In genomic region chr7:5681423-5681822, GRCh38 we compare ENCODE assay signal across 14 cellular contexts.
A peak's percentile ranks its signal among the peaks of the same experiment; 100 is the strongest.
DNase-seq lines count a peak whose midpoint lies in the region; ATAC-seq, FAIRE-seq and TF ChIP-seq lines count a peak whose summit lies in the region.
"Had no signal": no experiment of that assay in that cellular context is flagged by ENCODE, and none has a peak within 500 bp of the region (broad histone marks: within the 10 kb centered on the region; RNA-seq: fewer than 3 reads in every experiment).

No MANE protein-coding gene starts in this region.

- H3K36me3 Mint-ChIP-seq in effector memory CD8-positive, alpha-beta T cell (ENCODE audit: insufficient read depth): peaks cover 21% of the 10 kb centered on the region

- H3K79me2 ChIP-seq in SU-DHL-6 (ENCODE audit: insufficient read depth, low read length) (no peaks in the 10 kb centered on the region), HepG2 (ENCODE audit: insufficient read depth, low read length) (peaks cover 3% of the 10 kb centered on the region)

- no peaks in the 10 kb centered on the region for H3K9me3 Mint-ChIP-seq in effector memory CD8-positive, alpha-beta T cell
- H3K9me3 Mint-ChIP-seq: mesothelial cell of epicardium had no signal

- WGBS in sigmoid colon, 2 donors: 82 to 83% methylated on average over 4 of the region's 4 CpGs
- WGBS in small intestine, 3 donors: 68 to 76% (median 76%) methylated on average over 4 of the region's 4 CpGs
- 96% methylated on average over 4 of the region's 4 CpGs for WGBS in HepG2 (ENCODE audit: low lambda C conversion rate)

- H3K27me3 Mint-ChIP-seq in effector memory CD8-positive, alpha-beta T cell: no peaks in the 10 kb centered on the region

- H3K27me3 ChIP-seq in SU-DHL-6 (ENCODE audit: low read length): no peaks in the 10 kb centered on the region
- H3K27me3 ChIP-seq in sigmoid colon: no peaks in the 10 kb centered on the region
- no peaks in the 10 kb centered on the region for H3K27me3 ChIP-seq in small intestine (ENCODE audit: control insufficient read depth in 2 of 2, insufficient read depth in 2 of 2, low read length in 2 of 2)
- no peaks in the 10 kb centered on the region for H3K27me3 ChIP-seq in HepG2 (ENCODE audit: control insufficient read depth in 1 of 2, insufficient read depth in 2 of 2, low read length in 2 of 2)

- peak overlapping the region; percentile 46; the same call in 1 of the 2 replicates for H3K27ac ChIP-seq in SU-DHL-6 (ENCODE audit: low read depth, low read length)
- H3K27ac ChIP-seq in sigmoid colon: peak overlapping the region; percentile 73 to 99 (median 86)
- H3K27ac ChIP-seq in small intestine (ENCODE audit: low read depth in 1 of 2, low read length in 1 of 2): no peak overlapping the region
- H3K27ac ChIP-seq in HepG2 (ENCODE audit: extremely low read length, insufficient read depth, low read length): no peak overlapping the region
- H3K27ac ChIP-seq: psoas muscle had no signal

- CTCF ChIA-PET in HepG2 (lab: Yijun Ruan, JAX; ENCODE audit: low intra/inter-chr PET ratio, low total read pairs): no interaction called here

- no TSS peak for BruUV-seq in HepG2 (replicated peaks; lab: Mats Ljungman, UMichigan)

- no peaks in the 10 kb centered on the region for H3K9me3 ChIP-seq in SU-DHL-6 (ENCODE audit: insufficient read depth, low read length)
- H3K9me3 ChIP-seq in sigmoid colon: no peaks in the 10 kb centered on the region
- no peaks in the 10 kb centered on the region for H3K9me3 ChIP-seq in small intestine (ENCODE audit: control insufficient read depth, low read depth)
- H3K9me3 ChIP-seq in HepG2 (ENCODE audit: low read length): no peaks in the 10 kb centered on the region
- H3K9me3 ChIP-seq: HAP-1, psoas muscle had no signal

- no peak for ATAC-seq in effector memory CD8-positive, alpha-beta T cell (replicated peaks)
- no peak for ATAC-seq in HepG2
- ATAC-seq: psoas muscle had no signal

- no peaks in the 10 kb centered on the region for H3K9me2 ChIP-seq in SU-DHL-6 (replicated peaks; ENCODE audit: insufficient read depth, low read length)

- peak overlapping the region; percentile 28; the same call in 1 of the 2 replicates for H3K4me3 ChIP-seq in GM12865 (ENCODE audit: low read depth, low read length)
- H3K4me3 ChIP-seq in SU-DHL-6 (ENCODE audit: insufficient read depth, low read length, poor library complexity, severe bottlenecking): no peak overlapping the region
- no peak overlapping the region for H3K4me3 ChIP-seq in sigmoid colon
- no peak overlapping the region for H3K4me3 ChIP-seq in small intestine (ENCODE audit: low read depth in 1 of 2, low read length in 2 of 2)
- no peak overlapping the region for H3K4me3 ChIP-seq in HepG2 (replicated peaks in 1 of 3; ENCODE audit: insufficient read depth in 1 of 3, low read depth in 2 of 3, low read length in 3 of 3)
- H3K4me3 ChIP-seq: HAP-1, psoas muscle had no signal

- H3K4me1 ChIP-seq in sigmoid colon (peaks cover 0 to 100% (median 96%) of the 10 kb centered on the region in 4 donors), small intestine (ENCODE audit: control insufficient read depth in 2 of 2, insufficient read depth in 1 of 2, low read depth in 1 of 2, low read length in 1 of 2) (no peaks in the 10 kb centered on the region), HepG2 (ENCODE audit: insufficient read depth, low read length) (no peaks in the 10 kb centered on the region)
- H3K4me1 ChIP-seq: HAP-1 had no signal

- POLR2A ChIA-PET in HepG2 (lab: Yijun Ruan, JAX): no interaction called here

- H4K20me1 ChIP-seq in SU-DHL-6 (ENCODE audit: low read depth, low read length): no peaks in the 10 kb centered on the region
- H4K20me1 ChIP-seq in HepG2 (ENCODE audit: insufficient read depth, low read length): no peaks in the 10 kb centered on the region

- FAIRE-seq in small intestine (lab: Jason Lieb, UNC) (no peak), HepG2 (lab: Jason Lieb, UNC) (no peak)

- H3K9ac ChIP-seq in SU-DHL-6 (ENCODE audit: low read length) (no peak overlapping the region), HepG2 (ENCODE audit: insufficient read depth, low read depth, low read length) (no peak overlapping the region)

- TF ChIP-seq CTCF in GM12865 (IDR thresholded peaks at IDR 0.05; ENCODE audit: insufficient read depth, low read depth, low read length, missing control alignments): no peak
- TF ChIP-seq CTCF in SU-DHL-6 (IDR thresholded peaks at IDR 0.05; ENCODE audit: insufficient read depth, low read length, poor library complexity, severe bottlenecking): no peak
- no peak for TF ChIP-seq CTCF in sigmoid colon (IDR thresholded peaks at IDR 0.05)
- no peak for TF ChIP-seq CTCF in HepG2 (CRISPR knock-in tag; IDR thresholded peaks at IDR 0.05)

- H3K4me3 Mint-ChIP-seq in effector memory CD8-positive, alpha-beta T cell: no peak overlapping the region
- H3K4me3 Mint-ChIP-seq: mesothelial cell of epicardium had no signal

- H3K27ac Mint-ChIP-seq in effector memory CD8-positive, alpha-beta T cell: peak overlapping the region; percentile 38 to 87
- H3K27ac Mint-ChIP-seq: mesothelial cell of epicardium had no signal

- in situ Hi-C loops in HepG2 (cut with HindIII; ENCODE audit: extremely low pct_ligation_motif_present, low pct_unique_long_range_greater_than_20kb): no loop called here
- in situ Hi-C loops in KBM-7 (cut with MboI; ENCODE audit: low pct_unique_long_range_greater_than_20kb, low sequenced_read_pairs): no loop called here

- no peak for TF ChIP-seq RAD21 in HepG2 (CRISPR knock-in tag; IDR thresholded peaks at IDR 0.05)

- intact Hi-C loops in sigmoid colon (cut with DNase I) (no loop called here), HepG2 (cut with micrococcal nuclease; ENCODE audit: unreplicated experiment) (no loop called here)

- H3F3A ChIP-seq in SU-DHL-6 (ENCODE audit: insufficient read depth): peaks cover 6% of the 10 kb centered on the region; the same call in 1 of the 2 replicates

- peaks cover 23% of the 10 kb centered on the region in 2 donors for H3K4me1 Mint-ChIP-seq in effector memory CD8-positive, alpha-beta T cell (ENCODE audit: low read depth in 2 of 2)

- H3K4me2 ChIP-seq in SU-DHL-6 (ENCODE audit: low read depth, low read length, poor library complexity, severe bottlenecking): no peak overlapping the region
- H3K4me2 ChIP-seq in HepG2 (ENCODE audit: low read depth, low read length): no peak overlapping the region

- H3K36me3 ChIP-seq in SU-DHL-6 (ENCODE audit: low read length) (no peaks in the 10 kb centered on the region), sigmoid colon (peaks cover 0 to 8% (median 0%) of the 10 kb centered on the region in 4 donors), small intestine (ENCODE audit: control insufficient read depth in 2 of 2, insufficient read depth in 2 of 2, low read length in 2 of 2) (peaks cover 0 to 7% of the 10 kb centered on the region in 2 donors), HepG2 (replicated peaks in 1 of 2; ENCODE audit: control insufficient read depth in 1 of 2, insufficient read depth in 2 of 2, low read length in 2 of 2) (peaks cover 9 to 35% of the 10 kb centered on the region in 2 experiments; a peak in 4 of 5 replicates)

- no peak for DNase-seq in GM12865 (ENCODE audit: low read depth)
- DNase-seq in effector memory CD8-positive, alpha-beta T cell: no peak
- no peak for DNase-seq in sigmoid colon
- no peak for DNase-seq in small intestine
- DNase-seq in HepG2 (ENCODE audit: low spot score): no peak
- DNase-seq in KBM-7: no peak
- DNase-seq: islet precursor cell; NCI-H187 treated with DMSO at 0.1 percent for 48 hours; psoas muscle; SHP77 treated with DMSO at 0.1 percent for 48 hours; stimulated activated CD4-positive, alpha-beta T cell treated with anti-CD3 and anti-CD28 coated beads, Interleukin-1b, Interleukin-23, amount 100 ng/mL, for 48 hours had no signal

- H2AFZ ChIP-seq in SU-DHL-6 (ENCODE audit: low read depth, low read length, severe bottlenecking) (no peak overlapping the region), HepG2 (ENCODE audit: low read length) (no peak overlapping the region)

- no peak for TF ChIP-seq EP300 in sigmoid colon (IDR thresholded peaks at IDR 0.05)
- TF ChIP-seq EP300 in HepG2 (IDR thresholded peaks at IDR 0.05; ENCODE audit: low read depth in 2 of 2, low read length in 2 of 2): no peak
- no peak for TF ChIP-seq EP300 in HepG2 (CRISPR knock-in tag; IDR thresholded peaks at IDR 0.05; ENCODE audit: borderline replicate concordance)

- TF ChIP-seq POLR2A in sigmoid colon (IDR thresholded peaks at IDR 0.05) (no peak), HepG2 (IDR thresholded peaks at IDR 0.05; ENCODE audit: insufficient read depth in 1 of 2, low read depth in 2 of 2, low read length in 2 of 2) (no peak)

TF ChIP-seq in HepG2, 621 proteins besides CTCF, POLR2A, EP300 and RAD21 (continues in another document):
- TF ChIP-seq, protein P1, sequence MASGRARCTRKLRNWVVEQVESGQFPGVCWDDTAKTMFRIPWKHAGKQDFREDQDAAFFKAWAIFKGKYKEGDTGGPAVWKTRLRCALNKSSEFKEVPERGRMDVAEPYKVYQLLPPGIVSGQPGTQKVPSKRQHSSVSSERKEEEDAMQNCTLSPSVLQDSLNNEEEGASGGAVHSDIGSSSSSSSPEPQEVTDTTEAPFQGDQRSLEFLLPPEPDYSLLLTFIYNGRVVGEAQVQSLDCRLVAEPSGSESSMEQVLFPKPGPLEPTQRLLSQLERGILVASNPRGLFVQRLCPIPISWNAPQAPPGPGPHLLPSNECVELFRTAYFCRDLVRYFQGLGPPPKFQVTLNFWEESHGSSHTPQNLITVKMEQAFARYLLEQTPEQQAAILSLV (CRISPR knock-in tag; IDR thresholded peaks at IDR 0.05; ENCODE audit: borderline replicate concordance): no peak
- no peak for TF ChIP-seq BCLAF1 (IDR thresholded peaks at IDR 0.05)
- no peak for TF ChIP-seq GZF1 (CRISPR knock-in tag; IDR thresholded peaks at IDR 0.05)
- TF ChIP-seq ZNF619 (CRISPR knock-in tag; IDR thresholded peaks at IDR 0.05): no peak
- TF ChIP-seq ARNT (IDR thresholded peaks at IDR 0.05): no peak
- TF ChIP-seq TOPORS (CRISPR knock-in tag; IDR thresholded peaks at IDR 0.05): no peak

Comparison
In these comparisons a context has a peak if more than half of its experiments do, and no peak if none do; other contexts are left out.
1. H3K27ac ChIP-seq: peak in SU-DHL-6 (single experiment) and sigmoid colon (4 of 4); none in small intestine (0 of 2) and HepG2 (single experiment).